25 cellular contexts compared by ENCODE assay signal in genomic region chr11:117868088-117868487, GRCh38. TPM values are rescaled to one million over a fixed set of nuclear protein-coding genes. Genes with fewer than 3 reads are reported as not detected.
"Had no signal": no experiment of that assay in that cellular context is flagged by ENCODE, and none has a peak within 500 bp of the region (broad histone marks: within the 10 kb centered on the region; RNA-seq: fewer than 3 reads in every experiment).

No MANE protein-coding gene starts in this region.

- H3K9ac ChIP-seq: SK-N-SH had no signal

- H3K9me3 Mint-ChIP-seq: activated CD4-positive, alpha-beta T cell treated with anti-CD3 and anti-CD28 coated beads, Interleukin-2, amount 10 ng/mL, durations not matched to agents 24 days and 14 days; activated T-cell treated with anti-CD3 and anti-CD28 coated beads, Interleukin-2, amount 50 U/mL, for 72 hours; central memory CD8-positive, alpha-beta T cell; memory B cell; stimulated activated naive CD8-positive, alpha-beta T cell treated with anti-CD3 and anti-CD28 coated beads, Interleukin-15, amount 100 ng/mL, for 72 hours; T-cell had no signal

- H3K4me3 ChIP-seq: coronary artery, gastroesophageal sphincter, heart left ventricle, left lung, ovary, psoas muscle, skin epidermis, suprapubic skin, upper lobe of right lung had no signal

- DNase-seq: activated CD4-positive, alpha-beta T cell treated with anti-CD3 and anti-CD28 coated beads, Interleukin-2, amount 10 ng/mL, durations not matched to agents 24 days and 14 days; activated CD4-positive, CD25-positive, alpha-beta regulatory T cell; activated CD8-positive, alpha-beta memory T cell treated with anti-CD3 and anti-CD28 coated beads, Interleukin-2, amount 50 U/mL, for 4 hours; activated T-cell treated with anti-CD3 and anti-CD28 coated beads, Interleukin-2, amount 50 U/mL, for 72 hours; amygdala; brain microvascular endothelial cell; heart left ventricle; kidney; left lung; ovary; psoas muscle; right cardiac atrium; SK-N-SH; stimulated activated naive CD8-positive, alpha-beta T cell treated with anti-CD3 and anti-CD28 coated beads, Interleukin-15, amount 100 ng/mL, for 72 hours; T-cell; T-helper 9 cell; upper lobe of right lung had no signal

- H3K4me1 Mint-ChIP-seq: central memory CD8-positive, alpha-beta T cell; memory B cell had no signal

- H3K36me3 Mint-ChIP-seq: activated naive CD8-positive, alpha-beta T cell; memory B cell; T-cell had no signal

- H3K4me3 Mint-ChIP-seq: activated CD4-positive, alpha-beta T cell treated with anti-CD3 and anti-CD28 coated beads, Interleukin-2, amount 10 ng/mL, durations not matched to agents 24 days and 14 days; activated naive CD8-positive, alpha-beta T cell; activated T-cell treated with anti-CD3 and anti-CD28 coated beads, Interleukin-2, amount 50 U/mL, for 72 hours; central memory CD8-positive, alpha-beta T cell; memory B cell; stimulated activated naive CD8-positive, alpha-beta T cell treated with anti-CD3 and anti-CD28 coated beads, Interleukin-15, amount 100 ng/mL, for 72 hours; T-cell had no signal

- ATAC-seq: esophagus mucosa; gastroesophageal sphincter; heart left ventricle; left lung; psoas muscle; right cardiac atrium; stimulated activated naive CD8-positive, alpha-beta T cell treated with anti-CD3 and anti-CD28 coated beads, Interleukin-15, amount 100 ng/mL, for 72 hours; T-cell; upper lobe of right lung had no signal

- H3K27ac ChIP-seq: brain microvascular endothelial cell, coronary artery, left lung, ovary, psoas muscle, skin epidermis, suprapubic skin, upper lobe of right lung had no signal

- H3K4me1 ChIP-seq: psoas muscle had no signal

- H3K4me2 ChIP-seq: SK-N-SH had no signal

- H3K27ac Mint-ChIP-seq: activated CD4-positive, alpha-beta T cell treated with anti-CD3 and anti-CD28 coated beads, Interleukin-2, amount 10 ng/mL, durations not matched to agents 24 days and 14 days; activated naive CD8-positive, alpha-beta T cell; activated T-cell treated with anti-CD3 and anti-CD28 coated beads, Interleukin-2, amount 50 U/mL, for 72 hours; memory B cell; T-cell had no signal

- H3K27me3 ChIP-seq: gastroesophageal sphincter, ovary, upper lobe of right lung had no signal

- H3K36me3 ChIP-seq: brain microvascular endothelial cell, gastroesophageal sphincter, left lung, ovary, suprapubic skin, upper lobe of right lung had no signal

- FAIRE-seq: kidney had no signal

- H3K9me3 ChIP-seq: gastroesophageal sphincter, heart left ventricle, left lung, ovary, psoas muscle, SK-N-SH, suprapubic skin, upper lobe of right lung had no signal

RNA-seq across cellular contexts. Expression of gene FXYD6, which starts 8.4 kb away (rescaled TPM):
- total RNA-seq: activated CD4-positive, alpha-beta T cell treated with anti-CD3 and anti-CD28 coated beads, Interleukin-2, amount 10 ng/mL, durations not matched to agents 24 days and 14 days had no signal

RNA-seq across cellular contexts. Expression of gene FXYD2, which starts 43.5 kb away (rescaled TPM):
- total RNA-seq: esophagus mucosa, suprapubic skin had no signal
- polyA plus RNA-seq: SK-N-SH had no signal
